ENCODE assay signal across 1 cellular context in genomic region chr2:237060518-237061312, GRCh38.
TF ChIP-seq lines count a peak whose summit lies in the region.

No MANE protein-coding gene starts in this region.

TF ChIP-seq in HepG2, 621 proteins besides CTCF, POLR2A, EP300 and RAD21 (continued from another document):
- TF ChIP-seq ZNF382 (CRISPR knock-in tag; IDR thresholded peaks at IDR 0.05; ENCODE audit: borderline replicate concordance) (no peak), SMC3 (IDR thresholded peaks at IDR 0.05; ENCODE audit: low read length) (peak; percentile 90), PHF5A (CRISPR knock-in tag; IDR thresholded peaks at IDR 0.05; ENCODE audit: low read depth, unreplicated experiment) (no peak), MZF1 (CRISPR knock-in tag; IDR thresholded peaks at IDR 0.05; ENCODE audit: borderline replicate concordance) (no peak), HINFP (CRISPR knock-in tag; IDR thresholded peaks at IDR 0.05; ENCODE audit: low read depth) (no peak), ZSCAN21 (CRISPR knock-in tag; IDR thresholded peaks at IDR 0.05; ENCODE audit: borderline replicate concordance) (no peak), PRDM15 (CRISPR knock-in tag; IDR thresholded peaks at IDR 0.05) (peak; percentile 83), HOMEZ (CRISPR knock-in tag; IDR thresholded peaks at IDR 0.05; ENCODE audit: low read depth) (no peak), KAT8 (CRISPR knock-in tag; IDR thresholded peaks at IDR 0.05) (no peak), MIER3 (CRISPR knock-in tag; IDR thresholded peaks at IDR 0.05; ENCODE audit: borderline replicate concordance) (no peak), ZNF574 (CRISPR knock-in tag; IDR thresholded peaks at IDR 0.05) (0 out of 2 replicates have a peak, but pooled peaks have one; percentile 21)
TF ChIP-seq in HepG2: peak in this region for 7.
